20 cellular contexts compared by ENCODE assay signal in the genomic region with DNA sequence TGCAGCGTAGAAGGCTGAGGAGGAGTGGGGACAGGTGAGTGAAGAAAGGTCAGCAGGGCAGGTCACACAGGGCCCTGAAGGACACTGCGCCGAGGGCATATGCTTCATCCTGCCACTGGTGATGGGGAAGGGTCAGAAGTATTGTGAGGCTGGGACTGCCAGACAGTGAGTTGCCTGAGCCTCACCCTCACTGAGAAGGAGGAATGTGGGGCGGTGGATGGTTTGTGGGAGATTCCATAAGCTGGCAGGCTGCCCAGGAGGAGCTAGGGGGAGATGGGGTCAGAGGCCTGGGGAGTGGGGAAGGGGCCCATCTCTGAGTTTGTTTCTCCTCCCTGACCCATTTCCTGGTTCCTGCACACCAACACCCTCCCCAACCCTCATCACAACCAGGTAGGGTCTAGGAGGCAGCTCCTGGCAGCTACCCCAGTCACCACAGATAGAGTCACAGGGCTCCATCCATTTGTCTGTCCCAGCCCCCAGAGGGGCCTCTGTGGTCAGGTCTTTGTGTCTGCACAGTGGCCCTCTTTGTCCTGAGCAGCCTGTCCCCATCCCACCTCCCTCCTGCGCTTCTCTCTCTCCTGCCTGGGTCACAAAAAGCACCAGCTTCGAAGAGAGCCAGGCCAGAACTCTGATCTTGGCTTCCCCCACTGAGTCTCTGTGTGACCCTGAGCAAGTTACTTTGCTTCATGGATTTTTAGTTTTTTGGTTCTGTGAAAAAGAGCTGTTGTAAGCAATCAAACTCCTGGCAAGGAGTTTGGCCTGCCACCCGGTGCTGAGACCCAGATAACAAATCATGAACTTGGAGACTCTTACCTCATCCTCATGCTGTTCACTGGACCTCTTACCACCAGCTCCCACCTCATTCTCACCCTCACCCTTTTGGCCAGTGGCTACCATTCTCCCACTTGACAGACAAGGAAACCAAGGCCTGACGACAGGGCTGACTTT. TPM values are rescaled to one million over a fixed set of nuclear protein-coding genes. Genes with fewer than 3 reads are reported as not detected.
DNase-seq lines count a peak whose midpoint lies in the region; ATAC-seq and TF ChIP-seq lines count a peak whose summit lies in the region.
"Had no signal": no experiment of that assay in that cellular context is flagged by ENCODE, and none has a peak within 500 bp of the region (broad histone marks: within the 10 kb centered on the region; RNA-seq: fewer than 3 reads in every experiment).

No MANE protein-coding gene starts in this region.

- H3K9me3 ChIP-seq in breast epithelium, result no peaks in the 10 kb centered on the region
- H3K9me3 ChIP-seq in parathyroid adenoma (ENCODE audit: control insufficient read depth, low read length), result no peaks in the 10 kb centered on the region
- no peaks in the 10 kb centered on the region for H3K9me3 ChIP-seq in CD4-positive, alpha-beta memory T cell (ENCODE audit: control insufficient read depth in 1 of 2, low read length in 2 of 2)
- peaks cover 8% of the 10 kb centered on the region for H3K9me3 ChIP-seq in endodermal cell (ENCODE audit: control insufficient read depth, low read length)
- H3K9me3 ChIP-seq: ovary, testis had no signal

- H3K4me3 ChIP-seq in breast epithelium (no peak overlapping the region), parathyroid adenoma (ENCODE audit: low read depth, low read length) (no peak overlapping the region), endodermal cell (ENCODE audit: low read length) (no peak overlapping the region)
- H3K4me3 ChIP-seq in CD4-positive, alpha-beta memory T cell (ENCODE audit: low read length in 2 of 2), result no peak overlapping the region
- H3K4me3 ChIP-seq: ovary, testis had no signal

- H3K36me3 ChIP-seq in breast epithelium, result no peaks in the 10 kb centered on the region
- no peaks in the 10 kb centered on the region for H3K36me3 ChIP-seq in parathyroid adenoma (ENCODE audit: control insufficient read depth, insufficient read depth, low read length)
- H3K36me3 ChIP-seq in CD4-positive, alpha-beta memory T cell (ENCODE audit: insufficient read depth, low read length), result no peaks in the 10 kb centered on the region
- H3K36me3 ChIP-seq in endodermal cell (ENCODE audit: control insufficient read depth, insufficient read depth, low read length), result no peaks in the 10 kb centered on the region
- H3K36me3 ChIP-seq: ovary had no signal

- H3K27ac Mint-ChIP-seq in MCF 10A (ENCODE audit: low read depth, unreplicated experiment), result no peak overlapping the region
- peak overlapping the region; percentile 3 for H3K27ac Mint-ChIP-seq in dendritic cell treated with granulocyte-macrophage colony-stimulating factor and Interleukin-4, amounts not matched to agents 40 ng/mL and 50 ng/mL, for 4 days
- no peak overlapping the region for H3K27ac Mint-ChIP-seq in CD4-positive, alpha-beta memory T cell
- H3K27ac Mint-ChIP-seq in endodermal cell, result no peak overlapping the region
- H3K27ac Mint-ChIP-seq: activated CD8-positive, alpha-beta T cell treated with anti-CD3 and anti-CD28 coated beads for 36 hours had no signal

- 92 to 93% methylated on average over 4 to 8 of the region's 8 CpGs for WGBS in endodermal cell (ENCODE audit: insufficient coverage in 1 of 2, insufficient read length in 1 of 2), 2 experiments

- no peak for DNase-seq in breast epithelium (ENCODE audit: low spot score in 2 of 2)
- DNase-seq in MCF 10A (ENCODE audit: unreplicated experiment), result no peak
- no peak for DNase-seq in CD4-positive, alpha-beta memory T cell
- no peak for DNase-seq in endodermal cell
- DNase-seq: activated CD8-positive, alpha-beta T cell treated with anti-CD3 and anti-CD28 coated beads for 36 hours; activated gamma-delta T cell; activated T-cell treated with anti-CD3 and anti-CD28 coated beads for 4 hours; glutamatergic neuron; NCI-H1417 treated with DMSO at 0.1 percent for 48 hours; NCI-H526; SW 1271; testis had no signal

- H3K27me3 ChIP-seq in breast epithelium (no peaks in the 10 kb centered on the region), parathyroid adenoma (ENCODE audit: control insufficient read depth, insufficient read depth, low read length) (no peaks in the 10 kb centered on the region), endodermal cell (ENCODE audit: control insufficient read depth, insufficient read depth, low read length, poor library complexity, severe bottlenecking) (peaks cover 8% of the 10 kb centered on the region)
- no peaks in the 10 kb centered on the region for H3K27me3 ChIP-seq in CD4-positive, alpha-beta memory T cell (ENCODE audit: insufficient read depth, low read length)
- H3K27me3 ChIP-seq: ovary, testis had no signal

- H3K9me3 Mint-ChIP-seq in MCF 10A (ENCODE audit: unreplicated experiment) (no peaks in the 10 kb centered on the region), endodermal cell (peaks cover 4% of the 10 kb centered on the region)
- H3K9me3 Mint-ChIP-seq in dendritic cell treated with granulocyte-macrophage colony-stimulating factor and Interleukin-4, amounts not matched to agents 40 ng/mL and 50 ng/mL, for 4 days, result no peaks in the 10 kb centered on the region
- peaks cover 0 to 6% (median 0%) of the 10 kb centered on the region in 8 donors for H3K9me3 Mint-ChIP-seq in CD4-positive, alpha-beta memory T cell
- H3K9me3 Mint-ChIP-seq: activated CD8-positive, alpha-beta T cell treated with anti-CD3 and anti-CD28 coated beads for 36 hours had no signal

- ATAC-seq in HG03442 (IDR thresholded peaks at IDR 0.05; ENCODE audit: unreplicated experiment) (no peak), GM21526 (IDR thresholded peaks at IDR 0.05; ENCODE audit: low FRiP score, unreplicated experiment) (no peak)
- ATAC-seq: activated CD4-positive, CD25-positive, alpha-beta regulatory T cell treated with anti-CD3 and anti-CD28 coated beads, Interleukin-2, amount 50 U/mL, for 24 hours; activated CD8-positive, alpha-beta T cell treated with anti-CD3 and anti-CD28 coated beads for 36 hours had no signal

- H2AFZ ChIP-seq in parathyroid adenoma, result peak overlapping the region; percentile 28

- H3K4me1 ChIP-seq in breast epithelium (peaks cover 0 to 4% of the 10 kb centered on the region in 2 donors), parathyroid adenoma (peaks cover 29% of the 10 kb centered on the region), endodermal cell (ENCODE audit: control insufficient read depth, insufficient read depth, low read length) (no peaks in the 10 kb centered on the region)
- H3K4me1 ChIP-seq in CD4-positive, alpha-beta memory T cell (ENCODE audit: insufficient read depth, low read length), result no peaks in the 10 kb centered on the region

- intact Hi-C loops in breast epithelium (cut with DNase I; ENCODE audit: low total_unique reads), result no loop called here
- intact Hi-C loops in MCF 10A (cut with micrococcal nuclease), result no loop called here
- intact Hi-C loops in dendritic cell treated with granulocyte-macrophage colony-stimulating factor and Interleukin-4, amounts not matched to agents 40 ng/mL and 50 ng/mL, for 4 days (cut with micrococcal nuclease), result no loop called here
- intact Hi-C loops in CD4-positive, alpha-beta memory T cell (cut with micrococcal nuclease), result no loop called here

- H3K27ac ChIP-seq in breast epithelium, result peak overlapping the region; percentile 19 to 44
- H3K27ac ChIP-seq in parathyroid adenoma, result peak overlapping the region; percentile 94
- H3K27ac ChIP-seq in CD4-positive, alpha-beta memory T cell (ENCODE audit: low read depth, low read length), result no peak overlapping the region
- H3K27ac ChIP-seq in endodermal cell (ENCODE audit: low read depth, low read length), result no peak overlapping the region
- H3K27ac ChIP-seq: ovary, testis had no signal

- TF ChIP-seq CTCF in breast epithelium (IDR thresholded peaks at IDR 0.05) (no peak), MCF 10A (IDR thresholded peaks at IDR 0.05; ENCODE audit: unreplicated experiment) (no peak), parathyroid adenoma (IDR thresholded peaks at IDR 0.05) (no peak), endodermal cell (conservative IDR thresholded peaks at IDR 0.05) (no peak)

- BruUV-seq in MCF 10A (replicated peaks; lab: Mats Ljungman, UMichigan), result no TSS peak

- H3K4me3 Mint-ChIP-seq in MCF 10A (ENCODE audit: unreplicated experiment) (no peak overlapping the region), endodermal cell (no peak overlapping the region)
- no peak overlapping the region for H3K4me3 Mint-ChIP-seq in dendritic cell treated with granulocyte-macrophage colony-stimulating factor and Interleukin-4, amounts not matched to agents 40 ng/mL and 50 ng/mL, for 4 days
- H3K4me3 Mint-ChIP-seq in CD4-positive, alpha-beta memory T cell, result peak overlapping the region in 1 of 8 donors; percentile 55
- H3K4me3 Mint-ChIP-seq: activated CD8-positive, alpha-beta T cell treated with anti-CD3 and anti-CD28 coated beads for 36 hours had no signal

- no peaks in the 10 kb centered on the region for H3K36me3 Mint-ChIP-seq in MCF 10A (ENCODE audit: insufficient read depth, unreplicated experiment)
- no peaks in the 10 kb centered on the region for H3K36me3 Mint-ChIP-seq in dendritic cell treated with granulocyte-macrophage colony-stimulating factor and Interleukin-4, amounts not matched to agents 40 ng/mL and 50 ng/mL, for 4 days (ENCODE audit: low read depth)
- no peaks in the 10 kb centered on the region for H3K36me3 Mint-ChIP-seq in CD4-positive, alpha-beta memory T cell
- H3K36me3 Mint-ChIP-seq in endodermal cell (ENCODE audit: low read depth), result no peaks in the 10 kb centered on the region

- H3K27me3 Mint-ChIP-seq in MCF 10A (ENCODE audit: insufficient read depth, unreplicated experiment), result no peaks in the 10 kb centered on the region
- no peaks in the 10 kb centered on the region for H3K27me3 Mint-ChIP-seq in dendritic cell treated with granulocyte-macrophage colony-stimulating factor and Interleukin-4, amounts not matched to agents 40 ng/mL and 50 ng/mL, for 4 days
- H3K27me3 Mint-ChIP-seq in CD4-positive, alpha-beta memory T cell, result peaks cover 4 to 7% of the 10 kb centered on the region in 2 donors
- peaks cover 23% of the 10 kb centered on the region for H3K27me3 Mint-ChIP-seq in endodermal cell (ENCODE audit: insufficient read depth)

- H3K9ac ChIP-seq in parathyroid adenoma (no peak overlapping the region), endodermal cell (ENCODE audit: extremely low read depth, low read length, poor library complexity, severe bottlenecking) (no peak overlapping the region)

- H3K4me1 Mint-ChIP-seq in MCF 10A (ENCODE audit: insufficient read depth, unreplicated experiment) (no peaks in the 10 kb centered on the region), endodermal cell (peaks cover 4% of the 10 kb centered on the region)
- H3K4me1 Mint-ChIP-seq in dendritic cell treated with granulocyte-macrophage colony-stimulating factor and Interleukin-4, amounts not matched to agents 40 ng/mL and 50 ng/mL, for 4 days (ENCODE audit: low read depth), result peaks cover 67% of the 10 kb centered on the region
- H3K4me1 Mint-ChIP-seq in CD4-positive, alpha-beta memory T cell, result peaks cover 0 to 4% (median 2%) of the 10 kb centered on the region in 4 donors

- H3K4me2 ChIP-seq in parathyroid adenoma (ENCODE audit: low read length), result no peak overlapping the region

- POLR2A ChIA-PET in MCF 10A (lab: Yijun Ruan, JAX), result interaction anchor here (0.9 to 1.6 kb wide), 3 partner anchors 11 to 21 kb away, joined by 3 to 4 read pairs (median 4); no protein-coding TSS in a partner anchor
- POLR2A ChIA-PET in CD4-positive, alpha-beta memory T cell (lab: Charles Lee; ENCODE audit: partially characterized antibody), result no interaction called here

- no peaks in the 10 kb centered on the region for H3K79me2 ChIP-seq in parathyroid adenoma

- no peak for TF ChIP-seq POLR2A in breast epithelium (IDR thresholded peaks at IDR 0.05)

- CTCF ChIA-PET in MCF 10A (lab: Yijun Ruan, JAX), result interaction anchor here (0.6 to 1.3 kb wide), 7 partner anchors 8 to 1696 kb away, joined by 3 to 5 read pairs (median 3); no protein-coding TSS in a partner anchor
- CTCF ChIA-PET in CD4-positive, alpha-beta memory T cell (lab: Charles Lee; ENCODE audit: partially characterized antibody), result no interaction called here

RNA-seq across cellular contexts. Expression of gene P2RY2, which starts 4.6 kb away (rescaled TPM):
- total RNA-seq in breast epithelium, result 1 to 10 TPM in 2 of 3 donors, under 1 TPM in 1; 0.32 to 7.6 (median 5.2) TPM
- total RNA-seq in MCF 10A (2022), result 0.56 and 1.0 TPM in 2 replicates
- not detected for total RNA-seq in CD4-positive, alpha-beta memory T cell
- not detected for polyA plus RNA-seq in CD4-positive, alpha-beta memory T cell
- under 1 TPM; 0.60 to 0.62 TPM for total RNA-seq in endodermal cell
- polyA plus RNA-seq in endodermal cell (2013, experiment 1 of 2), result 0.25 TPM
- 0.54 TPM for polyA plus RNA-seq in endodermal cell (2013, experiment 2 of 2)
- total RNA-seq: A172; activated CD8-positive, alpha-beta T cell treated with anti-CD3 and anti-CD28 coated beads for 36 hours; OCI-LY7 had no signal

RNA-seq across cellular contexts. Expression of gene P2RY6, which starts 58.7 kb away (rescaled TPM):
- 1 to 10 TPM; 1.6 to 3.4 (median 1.9) TPM for total RNA-seq in breast epithelium
- not detected in 2 replicates for total RNA-seq in MCF 10A (2022)
- total RNA-seq in CD4-positive, alpha-beta memory T cell, result under 1 TPM; 0.61 to 0.87 TPM
- polyA plus RNA-seq in CD4-positive, alpha-beta memory T cell, result not detected
- total RNA-seq in endodermal cell, result under 1 TPM; 0.31 to 0.37 TPM
- 0.11 TPM for polyA plus RNA-seq in endodermal cell (2013, experiment 1 of 2)
- polyA plus RNA-seq in endodermal cell (2013, experiment 2 of 2), result not detected
- total RNA-seq: A172; activated CD8-positive, alpha-beta T cell treated with anti-CD3 and anti-CD28 coated beads for 36 hours; OCI-LY7 had no signal

Comparison
In these comparisons a context has a peak if more than half of its experiments do, and no peak if none do; other contexts are left out.
1. H3K27ac ChIP-seq: peak in breast epithelium (2 of 2) and parathyroid adenoma (single experiment); none in CD4-positive, alpha-beta memory T cell (single experiment) and endodermal cell (single experiment).